9 cellular contexts compared by ENCODE assay signal in genomic region chr20:676315-676937, GRCh38. TPM values are rescaled to one million over a fixed set of nuclear protein-coding genes. Genes with fewer than 3 reads are reported as not detected.
DNase-seq lines count a peak whose midpoint lies in the region; ATAC-seq and TF ChIP-seq lines count a peak whose summit lies in the region.
"Had no signal": no experiment of that assay in that cellular context is flagged by ENCODE, and none has a peak within 500 bp of the region (broad histone marks: within the 10 kb centered on the region; RNA-seq: fewer than 3 reads in every experiment).

No MANE protein-coding gene starts in this region.

- no peaks in the 10 kb centered on the region for H3K9me3 Mint-ChIP-seq in activated naive CD8-positive, alpha-beta T cell (ENCODE audit: low read depth)
- no peaks in the 10 kb centered on the region for H3K9me3 Mint-ChIP-seq in activated naive CD8-positive, alpha-beta T cell treated with anti-CD3 and anti-CD28 coated beads, Interleukin-2, amount 50 U/mL, for 24 hours
- H3K9me3 Mint-ChIP-seq in glutamatergic neuron (ENCODE audit: unreplicated experiment): peaks cover 5% of the 10 kb centered on the region
- H3K9me3 Mint-ChIP-seq in stimulated activated naive B cell treated with anti-CD40 and anti-IgM and Interleukin-4, amounts not matched to agents 10 μg/mL and 1 μg/mL and 100 μg/mL, for 72 hours: no peaks in the 10 kb centered on the region
- peaks cover 3% of the 10 kb centered on the region for H3K9me3 Mint-ChIP-seq in activated CD4-positive, alpha-beta T cell treated with anti-CD3 and anti-CD28 coated beads, Interleukin-2, amount 10 ng/mL, durations not matched to agents 24 days and 14 days
- H3K9me3 Mint-ChIP-seq: T-helper 2 cell treated with Interferon-gamma antibody and Interleukin-4, amounts not matched to agents 5 μg/mL and 100 μg/mL, for 36 hours had no signal

- intact Hi-C loops in activated CD4-positive, alpha-beta T cell treated with anti-CD3 and anti-CD28 coated beads, Interleukin-2, amount 10 ng/mL, durations not matched to agents 24 days and 14 days (cut with micrococcal nuclease): no loop called here

- no peak overlapping the region for H3K27ac Mint-ChIP-seq in activated naive CD8-positive, alpha-beta T cell
- H3K27ac Mint-ChIP-seq in activated naive CD8-positive, alpha-beta T cell treated with anti-CD3 and anti-CD28 coated beads, Interleukin-2, amount 50 U/mL, for 24 hours: no peak overlapping the region
- peak overlapping the region; percentile 95 for H3K27ac Mint-ChIP-seq in glutamatergic neuron (ENCODE audit: unreplicated experiment)
- peak overlapping the region; percentile 60 for H3K27ac Mint-ChIP-seq in stimulated activated naive B cell treated with anti-CD40 and anti-IgM and Interleukin-4, amounts not matched to agents 10 μg/mL and 1 μg/mL and 100 μg/mL, for 72 hours
- no peak overlapping the region for H3K27ac Mint-ChIP-seq in activated CD4-positive, alpha-beta T cell treated with anti-CD3 and anti-CD28 coated beads, Interleukin-2, amount 10 ng/mL, durations not matched to agents 24 days and 14 days
- H3K27ac Mint-ChIP-seq: T-helper 2 cell treated with Interferon-gamma antibody and Interleukin-4, amounts not matched to agents 5 μg/mL and 100 μg/mL, for 36 hours had no signal

- peak overlapping the region; percentile 39 for H3K4me3 Mint-ChIP-seq in activated naive CD8-positive, alpha-beta T cell
- no peak overlapping the region for H3K4me3 Mint-ChIP-seq in activated naive CD8-positive, alpha-beta T cell treated with anti-CD3 and anti-CD28 coated beads, Interleukin-2, amount 50 U/mL, for 24 hours
- H3K4me3 Mint-ChIP-seq in glutamatergic neuron (ENCODE audit: unreplicated experiment): peak overlapping the region; percentile 96
- peak overlapping the region; percentile 41 to 61 for H3K4me3 Mint-ChIP-seq in stimulated activated naive B cell treated with anti-CD40 and anti-IgM and Interleukin-4, amounts not matched to agents 10 μg/mL and 1 μg/mL and 100 μg/mL, for 72 hours
- no peak overlapping the region for H3K4me3 Mint-ChIP-seq in activated CD4-positive, alpha-beta T cell treated with anti-CD3 and anti-CD28 coated beads, Interleukin-2, amount 10 ng/mL, durations not matched to agents 24 days and 14 days
- H3K4me3 Mint-ChIP-seq: T-helper 2 cell treated with Interferon-gamma antibody and Interleukin-4, amounts not matched to agents 5 μg/mL and 100 μg/mL, for 36 hours had no signal

- peaks cover 41% of the 10 kb centered on the region for H3K27me3 Mint-ChIP-seq in activated naive CD8-positive, alpha-beta T cell
- H3K27me3 Mint-ChIP-seq in activated naive CD8-positive, alpha-beta T cell treated with anti-CD3 and anti-CD28 coated beads, Interleukin-2, amount 50 U/mL, for 24 hours: peaks cover 70% of the 10 kb centered on the region
- H3K27me3 Mint-ChIP-seq in glutamatergic neuron (ENCODE audit: unreplicated experiment): peaks cover 22% of the 10 kb centered on the region
- peaks cover 69 to 85% of the 10 kb centered on the region in 2 donors for H3K27me3 Mint-ChIP-seq in stimulated activated naive B cell treated with anti-CD40 and anti-IgM and Interleukin-4, amounts not matched to agents 10 μg/mL and 1 μg/mL and 100 μg/mL, for 72 hours
- H3K27me3 Mint-ChIP-seq in activated CD4-positive, alpha-beta T cell treated with anti-CD3 and anti-CD28 coated beads, Interleukin-2, amount 10 ng/mL, durations not matched to agents 24 days and 14 days: peaks cover 61% of the 10 kb centered on the region

- no peak for DNase-seq in activated naive CD8-positive, alpha-beta T cell treated with anti-CD3 and anti-CD28 coated beads, Interleukin-2, amount 50 U/mL, for 24 hours
- DNase-seq in NCI-H69 (lab: John Stamatoyannopoulos, UW): peak; percentile 57
- DNase-seq in glutamatergic neuron: peak; percentile 47
- DNase-seq in stimulated activated naive B cell treated with anti-CD40 and anti-IgM and Interleukin-4, amounts not matched to agents 10 μg/mL and 1 μg/mL and 100 μg/mL, for 72 hours: peak; percentile 31
- no peak for DNase-seq in NCI-H2107 treated with DMSO at 0.1 percent for 48 hours (lab: John Stamatoyannopoulos, UW; ENCODE audit: unreplicated experiment)
- DNase-seq in activated CD4-positive, alpha-beta T cell treated with anti-CD3 and anti-CD28 coated beads, Interleukin-2, amount 10 ng/mL, durations not matched to agents 24 days and 14 days: no peak
- no peak for DNase-seq in NK-92 (lab: John Stamatoyannopoulos, UW; ENCODE audit: unreplicated experiment)

- H3K36me3 Mint-ChIP-seq in activated naive CD8-positive, alpha-beta T cell: no peaks in the 10 kb centered on the region
- no peaks in the 10 kb centered on the region for H3K36me3 Mint-ChIP-seq in activated naive CD8-positive, alpha-beta T cell treated with anti-CD3 and anti-CD28 coated beads, Interleukin-2, amount 50 U/mL, for 24 hours (ENCODE audit: low read depth)
- H3K36me3 Mint-ChIP-seq in glutamatergic neuron (ENCODE audit: unreplicated experiment): peaks cover 5% of the 10 kb centered on the region
- H3K36me3 Mint-ChIP-seq in stimulated activated naive B cell treated with anti-CD40 and anti-IgM and Interleukin-4, amounts not matched to agents 10 μg/mL and 1 μg/mL and 100 μg/mL, for 72 hours: no peaks in the 10 kb centered on the region
- H3K36me3 Mint-ChIP-seq in activated CD4-positive, alpha-beta T cell treated with anti-CD3 and anti-CD28 coated beads, Interleukin-2, amount 10 ng/mL, durations not matched to agents 24 days and 14 days (ENCODE audit: low read depth): no peaks in the 10 kb centered on the region

- peaks cover 7% of the 10 kb centered on the region for H3K4me1 Mint-ChIP-seq in activated naive CD8-positive, alpha-beta T cell (ENCODE audit: low read depth)
- H3K4me1 Mint-ChIP-seq in activated naive CD8-positive, alpha-beta T cell treated with anti-CD3 and anti-CD28 coated beads, Interleukin-2, amount 50 U/mL, for 24 hours: peaks cover 9% of the 10 kb centered on the region
- H3K4me1 Mint-ChIP-seq in glutamatergic neuron (ENCODE audit: low read depth, unreplicated experiment): peaks cover 16% of the 10 kb centered on the region
- peaks cover 13 to 22% of the 10 kb centered on the region in 2 donors for H3K4me1 Mint-ChIP-seq in stimulated activated naive B cell treated with anti-CD40 and anti-IgM and Interleukin-4, amounts not matched to agents 10 μg/mL and 1 μg/mL and 100 μg/mL, for 72 hours
- H3K4me1 Mint-ChIP-seq in activated CD4-positive, alpha-beta T cell treated with anti-CD3 and anti-CD28 coated beads, Interleukin-2, amount 10 ng/mL, durations not matched to agents 24 days and 14 days: peaks cover 5% of the 10 kb centered on the region

- TF ChIP-seq CTCF in glutamatergic neuron (IDR thresholded peaks at IDR 0.05; ENCODE audit: partially characterized antibody, unreplicated experiment): no peak

- ATAC-seq in activated naive CD8-positive, alpha-beta T cell treated with anti-CD3 and anti-CD28 coated beads, Interleukin-2, amount 50 U/mL, for 24 hours: no peak
- ATAC-seq in stimulated activated naive B cell treated with anti-CD40 and anti-IgM and Interleukin-4, amounts not matched to agents 10 μg/mL and 1 μg/mL and 100 μg/mL, for 72 hours (replicated peaks): peak; percentile 69 to 76

RNA-seq across cellular contexts. Expression of gene SCRT2, which starts 0.8 kb away (rescaled TPM):
- total RNA-seq in glutamatergic neuron (ENCODE audit: unreplicated experiment): 28.0 TPM
- not detected in 2 replicates for total RNA-seq in activated CD4-positive, alpha-beta T cell treated with anti-CD3 and anti-CD28 coated beads, Interleukin-2, amount 10 ng/mL, durations not matched to agents 24 days and 14 days

RNA-seq across cellular contexts. Expression of gene SRXN1, which starts 23.4 kb away (rescaled TPM):
- 6.3 TPM for total RNA-seq in glutamatergic neuron (ENCODE audit: unreplicated experiment)
- total RNA-seq in activated CD4-positive, alpha-beta T cell treated with anti-CD3 and anti-CD28 coated beads, Interleukin-2, amount 10 ng/mL, durations not matched to agents 24 days and 14 days: 24.1 and 25.5 TPM in 2 replicates

Comparison
In these comparisons a context has a peak if more than half of its experiments do, and no peak if none do; other contexts are left out.
1. H3K4me3 Mint-ChIP-seq: peak in activated naive CD8-positive, alpha-beta T cell (single experiment), glutamatergic neuron (single experiment) and stimulated activated naive B cell treated with anti-CD40 and anti-IgM and Interleukin-4, amounts not matched to agents 10 μg/mL and 1 μg/mL and 100 μg/mL, for 72 hours (2 of 2); none in activated naive CD8-positive, alpha-beta T cell treated with anti-CD3 and anti-CD28 coated beads, Interleukin-2, amount 50 U/mL, for 24 hours (single experiment) and activated CD4-positive, alpha-beta T cell treated with anti-CD3 and anti-CD28 coated beads, Interleukin-2, amount 10 ng/mL, durations not matched to agents 24 days and 14 days (single experiment).
2. H3K27ac Mint-ChIP-seq: peak in glutamatergic neuron (single experiment) and stimulated activated naive B cell treated with anti-CD40 and anti-IgM and Interleukin-4, amounts not matched to agents 10 μg/mL and 1 μg/mL and 100 μg/mL, for 72 hours (single experiment); none in activated naive CD8-positive, alpha-beta T cell (single experiment), activated naive CD8-positive, alpha-beta T cell treated with anti-CD3 and anti-CD28 coated beads, Interleukin-2, amount 50 U/mL, for 24 hours (single experiment) and activated CD4-positive, alpha-beta T cell treated with anti-CD3 and anti-CD28 coated beads, Interleukin-2, amount 10 ng/mL, durations not matched to agents 24 days and 14 days (single experiment).
3. DNase-seq: peak in NCI-H69 (single experiment), glutamatergic neuron (single experiment) and stimulated activated naive B cell treated with anti-CD40 and anti-IgM and Interleukin-4, amounts not matched to agents 10 μg/mL and 1 μg/mL and 100 μg/mL, for 72 hours (single experiment); none in activated naive CD8-positive, alpha-beta T cell treated with anti-CD3 and anti-CD28 coated beads, Interleukin-2, amount 50 U/mL, for 24 hours (single experiment), NCI-H2107 treated with DMSO at 0.1 percent for 48 hours (single experiment), activated CD4-positive, alpha-beta T cell treated with anti-CD3 and anti-CD28 coated beads, Interleukin-2, amount 10 ng/mL, durations not matched to agents 24 days and 14 days (single experiment) and NK-92 (single experiment).
4. RNA of gene SCRT2, which starts 0.8 kb away (total RNA-seq): 28.0 TPM in glutamatergic neuron (single experiment); not detected in activated CD4-positive, alpha-beta T cell treated with anti-CD3 and anti-CD28 coated beads, Interleukin-2, amount 10 ng/mL, durations not matched to agents 24 days and 14 days; every median in the first group is over 10 times any median in the second.